Comparison of ENCODE assay signal across 12 cellular contexts in genomic region chr11:130765951-130766649, GRCh38.
A peak's percentile ranks its signal among the peaks of the same experiment; 100 is the strongest.
DNase-seq lines count a peak whose midpoint lies in the region; ATAC-seq and TF ChIP-seq lines count a peak whose summit lies in the region.
"Had no signal": no experiment of that assay in that cellular context is flagged by ENCODE, and none has a peak within 500 bp of the region (broad histone marks: within the 10 kb centered on the region; RNA-seq: fewer than 3 reads in every experiment).

No MANE protein-coding gene starts in this region.

- TF ChIP-seq POLR2A in right lobe of liver (IDR thresholded peaks at IDR 0.05): no peak

- H3K27ac ChIP-seq in right lobe of liver: no peak overlapping the region

- no peaks in the 10 kb centered on the region for H3K27me3 ChIP-seq in right lobe of liver

- no peak overlapping the region for H3K4me3 ChIP-seq in right lobe of liver
- H3K4me3 ChIP-seq: HAP-1 had no signal

- H3K9me3 ChIP-seq in right lobe of liver: no peaks in the 10 kb centered on the region
- H3K9me3 ChIP-seq: HAP-1 had no signal

- in situ Hi-C loops in KBM-7 (cut with MboI; ENCODE audit: low pct_unique_long_range_greater_than_20kb, low sequenced_read_pairs): no loop called here

- no peaks in the 10 kb centered on the region for H3K4me1 ChIP-seq in right lobe of liver
- H3K4me1 ChIP-seq: HAP-1 had no signal

- DNase-seq in left kidney (ENCODE audit: low read depth, low spot score): peak; percentile 29
- DNase-seq in right lobe of liver: no peak
- DNase-seq in KBM-7: no peak
- DNase-seq in activated naive CD4-positive, alpha-beta T cell (lab: John Stamatoyannopoulos, UW): no peak
- DNase-seq: NCI-H1417 treated with DMSO at 0.1 percent for 48 hours; stimulated activated naive B cell treated with anti-CD40 and anti-IgM and Interleukin-4, amounts not matched to agents 10 μg/mL and 1 μg/mL and 100 μg/mL, for 72 hours had no signal

- no peaks in the 10 kb centered on the region for H3K36me3 ChIP-seq in right lobe of liver
- H3K36me3 ChIP-seq: HAP-1 had no signal

- ATAC-seq in GM18867 (IDR thresholded peaks at IDR 0.05; ENCODE audit: unreplicated experiment) (peak; percentile 82), GM21529 (IDR thresholded peaks at IDR 0.05; ENCODE audit: unreplicated experiment) (peak; percentile 81), HG03520 (IDR thresholded peaks at IDR 0.05; ENCODE audit: unreplicated experiment) (peak; percentile 65), right lobe of liver (no peak), HG03439 (IDR thresholded peaks at IDR 0.05; ENCODE audit: unreplicated experiment) (no peak)
- ATAC-seq: activated CD4-positive, CD25-positive, alpha-beta regulatory T cell treated with anti-CD3 and anti-CD28 coated beads, Interleukin-2, amount 50 U/mL, for 24 hours had no signal

- 32% methylated on average over 5 of the region's 5 CpGs for WGBS in right lobe of liver (ENCODE audit: insufficient coverage, low coverage, low lambda C conversion rate, missing lambda C conversion rate)

- no peak for TF ChIP-seq CTCF in right lobe of liver (IDR thresholded peaks at IDR 0.05)

- intact Hi-C loops in right lobe of liver (cut with DNase I): no loop called here

Comparison
In these comparisons a context has a peak if more than half of its experiments do, and no peak if none do; other contexts are left out.
1. ATAC-seq: peak in GM18867 (single experiment), GM21529 (single experiment) and HG03520 (single experiment); none in right lobe of liver (0 of 4) and HG03439 (single experiment).